Comparison of ENCODE assay signal across 8 cellular contexts in genomic region chr17:38351412-38352222, GRCh38. TPM values are rescaled to one million over a fixed set of nuclear protein-coding genes. Genes with fewer than 3 reads are reported as not detected.
DNase-seq lines count a peak whose midpoint lies in the region; ATAC-seq, FAIRE-seq and TF ChIP-seq lines count a peak whose summit lies in the region.

Gene SOCS7, plus strand, starts transcription at chr17:38351844. Its CDS starts 209 bp downstream, at chr17:38352053.

- ATAC-seq in GM19025 (IDR thresholded peaks at IDR 0.05; ENCODE audit: low read depth, unreplicated experiment) (peak; percentile 92), HG03280 (IDR thresholded peaks at IDR 0.05; ENCODE audit: unreplicated experiment) (peak; percentile 86)
- ATAC-seq in activated CD4-positive, CD25-positive, alpha-beta regulatory T cell treated with anti-CD3 and anti-CD28 coated beads, Interleukin-2, amount 50 U/mL, for 24 hours, result peak; percentile 90 to 93

- H3K27ac ChIP-seq in kidney (ENCODE audit: low read depth in 2 of 2, low read length in 2 of 2), result peak within 1 kb of the TSS; percentile 80 to 85

- H3K4me3 ChIP-seq in AG09309 (ENCODE audit: control insufficient read depth, low read depth, low read length) (peak within 1 kb of the TSS; percentile 77), kidney (ENCODE audit: low read length in 2 of 2) (peak within 1 kb of the TSS; percentile 72 to 85)

- intact Hi-C loops in kidney (cut with DNase I), result no loop called here

- peak within 1 kb of the TSS; percentile 57 to 65 for H3K9ac ChIP-seq in kidney (ENCODE audit: low read length in 2 of 2)

- H3K36me3 ChIP-seq in kidney (ENCODE audit: control insufficient read depth in 1 of 2, insufficient read depth in 2 of 2, low read length in 2 of 2), result no peaks in the 10 kb centered on the region

- peaks cover 12 to 16% of the 10 kb centered on the region in 2 donors for H3K4me1 ChIP-seq in kidney (ENCODE audit: control insufficient read depth in 1 of 2, insufficient read depth in 1 of 2, low read depth in 1 of 2, low read length in 2 of 2)

- no peak for FAIRE-seq in kidney (lab: Jason Lieb, UNC)

- TF ChIP-seq CTCF in AG09309 (IDR thresholded peaks at IDR 0.05; ENCODE audit: control insufficient read depth, insufficient read depth, low read depth, low read length, missing control alignments) (no peak), kidney (IDR thresholded peaks at IDR 0.05; ENCODE audit: borderline replicate concordance, extremely low read depth, insufficient read depth) (no peak)

- no peaks in the 10 kb centered on the region for H3K9me3 ChIP-seq in kidney (ENCODE audit: control insufficient read depth in 1 of 2, low read length in 2 of 2)

- DNase-seq in AG09309 (ENCODE audit: low read depth) (peak; percentile 48), NCI-H345 treated with DMSO at 0.1 percent for 48 hours (lab: John Stamatoyannopoulos, UW; ENCODE audit: unreplicated experiment) (peak; percentile 78), cerebellar cortex (ENCODE audit: low spot score) (peak; percentile 90), kidney (peak; percentile 98)
- DNase-seq in stimulated activated CD4-positive, alpha-beta T cell treated with anti-CD3 and anti-CD28 coated beads, Interleukin-15, amount 100 ng/mL, for 1 hour (ENCODE audit: low read depth in 1 of 2, low spot score in 1 of 2), result peak; percentile 79 to 93

RNA-seq across cellular contexts. Expression of gene SOCS7, which starts in this region (rescaled TPM):
- 18.7 TPM for total RNA-seq in kidney
- 2.7 TPM for polyA plus RNA-seq in kidney (ENCODE audit: insufficient read depth, low read depth, low replicate concordance)

Comparison
In these comparisons a context has a peak if more than half of its experiments do, and no peak if none do; other contexts are left out.
1. Peak in every context shown above with its lines: DNase-seq, ATAC-seq, H3K4me3 ChIP-seq and H3K27ac ChIP-seq.
2. DNase-seq: peak in every context shown above with its lines; median percentile 98 in kidney; 90 in cerebellar cortex; 86 in stimulated activated CD4-positive, alpha-beta T cell treated with anti-CD3 and anti-CD28 coated beads, Interleukin-15, amount 100 ng/mL, for 1 hour; 78 in NCI-H345 treated with DMSO at 0.1 percent for 48 hours; 48 in AG09309.